Comparison of ENCODE assay signal across 13 cellular contexts in genomic region chr10:72800000-72800740, GRCh38.
DNase-seq lines count a peak whose midpoint lies in the region; ATAC-seq lines count a peak whose summit lies in the region.
"Had no signal": no experiment of that assay in that cellular context is flagged by ENCODE, and none has a peak within 500 bp of the region (broad histone marks: within the 10 kb centered on the region; RNA-seq: fewer than 3 reads in every experiment).

No MANE protein-coding gene starts in this region.

- peak overlapping the region; percentile 13 for H3K4me3 ChIP-seq in adipocyte (ENCODE audit: low read length)
- no peak overlapping the region for H3K4me3 ChIP-seq in CD8-positive, alpha-beta memory T cell (ENCODE audit: low read length)
- H3K4me3 ChIP-seq: breast epithelium, esophagus muscularis mucosa had no signal

- no peak overlapping the region for H3K27ac ChIP-seq in CD8-positive, alpha-beta memory T cell (ENCODE audit: low read depth, low read length)
- H3K27ac ChIP-seq: breast epithelium, esophagus muscularis mucosa had no signal

- no peak overlapping the region for H3K4me3 Mint-ChIP-seq in CD8-positive, alpha-beta memory T cell
- H3K4me3 Mint-ChIP-seq: activated T-helper 1 cell treated with anti-CD3 and anti-CD28 coated beads, Interleukin-12 subunit alpha, Interleukin-12 subunit beta, Interleukin-2, Interleukin-4 antibody, amounts not matched to agents 30 ng/mL and 10 ng/mL and 1 ng/mL, durations not matched to agents 14 hours and 24 hours and 36 hours had no signal

- ATAC-seq in GM21515 (IDR thresholded peaks at IDR 0.05; ENCODE audit: unreplicated experiment), result no peak

- H3K36me3 ChIP-seq in adipocyte (ENCODE audit: control insufficient read depth, insufficient read depth, low read length, severe bottlenecking), result no peaks in the 10 kb centered on the region
- no peaks in the 10 kb centered on the region for H3K36me3 ChIP-seq in CD8-positive, alpha-beta memory T cell (ENCODE audit: insufficient read depth, low read length)
- H3K36me3 ChIP-seq: breast epithelium, esophagus muscularis mucosa had no signal

- H3K9me3 Mint-ChIP-seq in CD8-positive, alpha-beta memory T cell, result no peaks in the 10 kb centered on the region
- H3K9me3 Mint-ChIP-seq: activated T-helper 1 cell treated with anti-CD3 and anti-CD28 coated beads, Interleukin-12 subunit alpha, Interleukin-12 subunit beta, Interleukin-2, Interleukin-4 antibody, amounts not matched to agents 30 ng/mL and 10 ng/mL and 1 ng/mL, durations not matched to agents 14 hours and 24 hours and 36 hours had no signal

- no peak overlapping the region for H3K9ac ChIP-seq in adipocyte (ENCODE audit: low read length)

- DNase-seq in DMS114 treated with DMSO at 0.1 percent for 48 hours (lab: John Stamatoyannopoulos, UW; ENCODE audit: unreplicated experiment) (peak; percentile 10), NCI-H146 (lab: John Stamatoyannopoulos, UW) (peak; percentile 90), adipocyte (ENCODE audit: low read depth) (peak; percentile 81), left kidney (ENCODE audit: low read depth, low spot score) (peak; percentile 31), 8988T (no peak)
- DNase-seq in activated CD8-positive, alpha-beta memory T cell treated with anti-CD3 and anti-CD28 coated beads, Interleukin-2, amount 50 U/mL, for 48 hours, result no peak
- no peak for DNase-seq in CD8-positive, alpha-beta memory T cell
- DNase-seq: kidney, NCI-H1105 had no signal

- H3K27me3 ChIP-seq in adipocyte (replicated peaks; ENCODE audit: control insufficient read depth, insufficient read depth, low read length), result no peaks in the 10 kb centered on the region
- no peaks in the 10 kb centered on the region for H3K27me3 ChIP-seq in CD8-positive, alpha-beta memory T cell (ENCODE audit: insufficient read depth, low read length, poor library complexity, severe bottlenecking)
- H3K27me3 ChIP-seq: breast epithelium, esophagus muscularis mucosa had no signal

- H3K36me3 Mint-ChIP-seq in CD8-positive, alpha-beta memory T cell, result no peaks in the 10 kb centered on the region

- H3K27me3 Mint-ChIP-seq in CD8-positive, alpha-beta memory T cell, result no peaks in the 10 kb centered on the region

- H3K9me3 ChIP-seq in adipocyte (ENCODE audit: control insufficient read depth, low read length), result no peaks in the 10 kb centered on the region
- no peaks in the 10 kb centered on the region for H3K9me3 ChIP-seq in CD8-positive, alpha-beta memory T cell (ENCODE audit: low read length)
- H3K9me3 ChIP-seq: breast epithelium, esophagus muscularis mucosa had no signal

- H3K4me1 Mint-ChIP-seq in CD8-positive, alpha-beta memory T cell, result peaks cover 11 to 20% (median 17%) of the 10 kb centered on the region in 3 donors

- peak overlapping the region in 2 of 8 donors; percentile 38 to 42 for H3K27ac Mint-ChIP-seq in CD8-positive, alpha-beta memory T cell
- H3K27ac Mint-ChIP-seq: activated T-helper 1 cell treated with anti-CD3 and anti-CD28 coated beads, Interleukin-12 subunit alpha, Interleukin-12 subunit beta, Interleukin-2, Interleukin-4 antibody, amounts not matched to agents 30 ng/mL and 10 ng/mL and 1 ng/mL, durations not matched to agents 14 hours and 24 hours and 36 hours had no signal

- peaks cover 21% of the 10 kb centered on the region for H3K4me1 ChIP-seq in adipocyte (ENCODE audit: control insufficient read depth, insufficient read depth, low read length)
- H3K4me1 ChIP-seq in CD8-positive, alpha-beta memory T cell (ENCODE audit: insufficient read depth, low read length), result no peaks in the 10 kb centered on the region
- H3K4me1 ChIP-seq: breast epithelium had no signal

- POLR2A ChIA-PET in CD8-positive, alpha-beta memory T cell (lab: Charles Lee), result no interaction called here

- CTCF ChIA-PET in CD8-positive, alpha-beta memory T cell (lab: Charles Lee), result no interaction called here

Comparison
In these comparisons a context has a peak if more than half of its experiments do, and no peak if none do; other contexts are left out.
1. DNase-seq: peak in DMS114 treated with DMSO at 0.1 percent for 48 hours (single experiment), NCI-H146 (single experiment), adipocyte (single experiment) and left kidney (single experiment); none in activated CD8-positive, alpha-beta memory T cell treated with anti-CD3 and anti-CD28 coated beads, Interleukin-2, amount 50 U/mL, for 48 hours (single experiment), 8988T (single experiment) and CD8-positive, alpha-beta memory T cell (0 of 5).